In the genomic region with DNA sequence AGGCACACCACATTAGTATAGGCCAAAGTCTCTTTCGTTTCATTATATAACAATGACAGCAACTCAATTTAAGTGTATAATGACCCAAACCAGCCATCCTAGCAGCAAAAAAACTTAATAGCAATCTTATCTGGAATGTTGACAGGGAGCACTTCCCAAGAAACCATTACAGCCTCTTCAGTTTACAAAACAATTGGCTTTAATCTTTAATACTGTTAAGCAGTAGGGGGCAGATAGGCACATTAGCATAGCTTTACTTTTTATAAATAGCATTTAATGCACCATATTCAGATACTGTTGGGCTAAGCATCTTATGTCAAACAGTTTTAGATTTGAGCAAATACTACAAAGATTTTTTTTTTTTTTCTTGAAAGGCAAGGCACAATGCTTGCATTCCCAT, we compare ENCODE assay signal across 33 cellular contexts.
"Had no signal": no experiment of that assay in that cellular context is flagged by ENCODE, and none has a peak within 500 bp of the region (broad histone marks: within the 10 kb centered on the region; RNA-seq: fewer than 3 reads in every experiment).

No MANE protein-coding gene starts in this region.

- ATAC-seq: left colon; left lung; lower lobe of right lung; natural killer cell; psoas muscle; right lobe of liver; stimulated activated memory B cell treated with anti-CD40 and anti-IgM and Interleukin-4, amounts not matched to agents 10 μg/mL and 1 μg/mL and 100 μg/mL, for 72 hours; stimulated activated naive CD8-positive, alpha-beta T cell treated with anti-CD3 and anti-CD28 coated beads, Interleukin-15, amount 100 ng/mL, for 72 hours had no signal

- H3K4me2 ChIP-seq: neural progenitor cell, smooth muscle cell had no signal

- H3K36me3 Mint-ChIP-seq: immature natural killer cell; mesothelial cell of epicardium; naive B cell; natural killer cell; neural progenitor cell; stimulated activated memory B cell treated with anti-CD40 and anti-IgM and Interleukin-4, amounts not matched to agents 10 μg/mL and 1 μg/mL and 100 μg/mL, for 72 hours had no signal

- H3K9me3 ChIP-seq: left lung, lower lobe of right lung, neutrophil, psoas muscle, right atrium auricular region, right lobe of liver, testis, thyroid gland, transverse colon, upper lobe of left lung, vagina had no signal

- H3K4me1 ChIP-seq: left lung, lower lobe of right lung, parathyroid adenoma, psoas muscle, right atrium auricular region, right lobe of liver, testis, thyroid gland, transverse colon, upper lobe of left lung, vagina had no signal

- H3K79me2 ChIP-seq: parathyroid adenoma had no signal

- H3K27ac Mint-ChIP-seq: immature natural killer cell; mesothelial cell of epicardium; naive B cell; natural killer cell; nephron progenitor cell; neural progenitor cell; stimulated activated memory B cell treated with anti-CD40 and anti-IgM and Interleukin-4, amounts not matched to agents 10 μg/mL and 1 μg/mL and 100 μg/mL, for 72 hours; stimulated activated naive CD8-positive, alpha-beta T cell treated with anti-CD3 and anti-CD28 coated beads, Interleukin-15, amount 100 ng/mL, for 72 hours had no signal

- H3K27ac ChIP-seq: left lung, lower lobe of right lung, neural progenitor cell, neutrophil, parathyroid adenoma, psoas muscle, right atrium auricular region, right lobe of liver, testis, thyroid gland, transverse colon, upper lobe of left lung, vagina had no signal

- H3K27me3 ChIP-seq: left lung, neural progenitor cell, neutrophil, right atrium auricular region, right lobe of liver, testis, thyroid gland, transverse colon, upper lobe of left lung, vagina had no signal

- H3K4me3 ChIP-seq: left lung, lower lobe of right lung, neural progenitor cell, psoas muscle, right atrium auricular region, right lobe of liver, smooth muscle cell, testis, thyroid gland, transverse colon, upper lobe of left lung, vagina had no signal

- DNase-seq: hippocampal formation; immature natural killer cell; kidney; left colon; left lung; lower lobe of right lung; mammary epithelial cell; mesenchymal stem cell; naive B cell; natural killer cell; nephron progenitor cell; occipital lobe; psoas muscle; right lobe of liver; stimulated activated CD4-positive, alpha-beta T cell treated with anti-CD3 and anti-CD28 coated beads, Interleukin-1b, Interleukin-23, amount 100 ng/mL, for 48 hours; stimulated activated CD4-positive, alpha-beta T cell treated with anti-CD3 and anti-CD28 coated beads, Interleukin-2, amount 100 ng/mL, for 48 hours; stimulated activated CD4-positive, alpha-beta T cell treated with anti-CD3 and anti-CD28 coated beads, Interleukin-4, amount 100 ng/mL, for 4 hours; stimulated activated CD8-positive, alpha-beta memory T cell treated with anti-CD3 and anti-CD28 coated beads, Interleukin-4, amount 100 ng/mL, for 48 hours; stimulated activated naive CD4-positive, alpha-beta T cell treated with Interleukin-2 at 50 U/mL for 16 hours; stimulated activated naive CD8-positive, alpha-beta T cell treated with anti-CD3 and anti-CD28 coated beads, Interleukin-15, amount 100 ng/mL, for 72 hours; substantia nigra; testis; thyroid gland; transverse colon; upper lobe of left lung had no signal

- H3K4me1 Mint-ChIP-seq: immature natural killer cell; naive B cell; natural killer cell; nephron progenitor cell; neural progenitor cell; stimulated activated memory B cell treated with anti-CD40 and anti-IgM and Interleukin-4, amounts not matched to agents 10 μg/mL and 1 μg/mL and 100 μg/mL, for 72 hours; stimulated activated naive CD8-positive, alpha-beta T cell treated with anti-CD3 and anti-CD28 coated beads, Interleukin-15, amount 100 ng/mL, for 72 hours had no signal

- H3K36me3 ChIP-seq: left lung, lower lobe of right lung, neural progenitor cell, neutrophil, right atrium auricular region, right lobe of liver, thyroid gland, transverse colon, upper lobe of left lung, vagina had no signal

- H3K9me3 Mint-ChIP-seq: mesothelial cell of epicardium; natural killer cell; nephron progenitor cell; neural progenitor cell; stimulated activated memory B cell treated with anti-CD40 and anti-IgM and Interleukin-4, amounts not matched to agents 10 μg/mL and 1 μg/mL and 100 μg/mL, for 72 hours; stimulated activated naive CD8-positive, alpha-beta T cell treated with anti-CD3 and anti-CD28 coated beads, Interleukin-15, amount 100 ng/mL, for 72 hours had no signal

- H3K4me3 Mint-ChIP-seq: immature natural killer cell; mesothelial cell of epicardium; naive B cell; natural killer cell; nephron progenitor cell; neural progenitor cell; stimulated activated memory B cell treated with anti-CD40 and anti-IgM and Interleukin-4, amounts not matched to agents 10 μg/mL and 1 μg/mL and 100 μg/mL, for 72 hours; stimulated activated naive CD8-positive, alpha-beta T cell treated with anti-CD3 and anti-CD28 coated beads, Interleukin-15, amount 100 ng/mL, for 72 hours had no signal

- H2AFZ ChIP-seq: parathyroid adenoma had no signal
